ENCODE assay signal across 8 cellular contexts in the genomic region with DNA sequence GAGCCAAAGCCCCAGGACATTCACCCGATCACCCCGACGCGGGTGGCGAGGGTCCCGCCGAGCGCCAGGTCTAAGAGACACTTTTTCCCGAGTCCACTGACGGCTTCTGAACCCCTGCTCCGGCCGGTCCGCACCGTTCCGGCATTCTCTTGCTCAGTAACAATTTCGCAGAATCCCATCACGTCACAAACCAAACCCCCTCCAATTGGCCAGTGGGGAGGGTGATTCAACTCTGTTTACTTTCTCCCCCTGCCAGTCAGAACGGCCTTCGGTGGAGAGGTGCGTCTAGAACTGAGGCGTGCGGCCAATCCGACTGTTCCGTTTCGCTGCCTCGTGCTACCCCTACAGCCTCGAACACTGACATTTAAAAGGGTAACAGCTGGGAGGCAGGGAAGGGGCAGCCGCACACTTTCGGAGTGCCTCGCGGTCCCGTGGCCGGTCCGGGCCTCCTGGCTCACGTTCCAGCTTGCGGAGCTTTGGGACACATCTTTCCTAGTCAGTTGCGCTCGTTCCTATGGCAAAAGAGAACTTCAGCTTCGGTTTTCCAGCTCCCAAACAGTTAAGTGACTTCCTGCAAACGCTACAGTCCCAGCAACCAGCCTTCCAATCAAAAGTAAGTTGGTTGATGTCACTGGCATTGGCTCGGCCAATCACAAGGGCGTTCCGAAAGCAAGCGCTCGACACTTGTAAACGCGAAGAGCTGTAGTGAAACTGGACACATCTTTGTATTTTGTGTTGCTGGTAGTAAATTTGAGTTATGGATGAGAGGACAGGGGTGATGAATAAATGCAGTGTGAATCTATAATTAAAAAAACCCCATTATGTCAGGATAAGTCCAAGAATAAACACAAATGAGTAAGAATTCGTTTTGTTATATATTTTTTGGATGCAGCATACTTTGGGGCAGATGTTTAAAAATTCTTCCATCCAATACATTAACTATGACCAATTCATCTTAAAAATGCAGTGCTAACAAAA. TPM values are rescaled to one million over a fixed set of nuclear protein-coding genes. Genes with fewer than 3 reads are reported as not detected.
A peak's percentile ranks its signal among the peaks of the same experiment; 100 is the strongest.
DNase-seq lines count a peak whose midpoint lies in the region; ATAC-seq and TF ChIP-seq lines count a peak whose summit lies in the region.

A gene (minus strand): TSS at position 860 of the 978 bp plus-strand sequence. CDS start 1,294 bp downstream, outside the sequence.

- intact Hi-C loops in esophagus muscularis mucosa (cut with DNase I), result loop anchor here (2.0 to 10.0 kb wide), 2 partner anchors 189 to 1951 kb away; a partner anchor contains a TSS

- peak; percentile 87 for DNase-seq in DMS153 (lab: John Stamatoyannopoulos, UW)
- peak; percentile 96 for DNase-seq in RKO (ENCODE audit: low spot score)
- DNase-seq in activated T-helper 1 cell treated with Interleukin-2 at 50 U/mL for 16 hours (ENCODE audit: low read depth), result peak; percentile 84
- DNase-seq in esophagus muscularis mucosa (ENCODE audit: extremely low spot score), result peak; percentile 99
- peak; percentile 98 for DNase-seq in myocyte (ENCODE audit: low read depth)
- DNase-seq in stimulated activated CD8-positive, alpha-beta memory T cell treated with anti-CD3 and anti-CD28 coated beads, Interleukin-7, amount 100 ng/mL, for 4 hours (ENCODE audit: low read depth in 2 of 2), result peak; percentile 87 to 92

- under 1% methylated on average over 30 of the region's 48 CpGs for WGBS in esophagus muscularis mucosa

- peak; percentile 90 for TF ChIP-seq POLR2A in esophagus muscularis mucosa (IDR thresholded peaks at IDR 0.05; ENCODE audit: low read depth)

- no peak for TF ChIP-seq RAD21 in Ishikawa (IDR thresholded peaks at IDR 0.05; ENCODE audit: low read depth)

- no peaks in the 10 kb centered on the region for H3K9me3 ChIP-seq in esophagus muscularis mucosa

- TF ChIP-seq EP300 in Ishikawa (IDR thresholded peaks at IDR 0.05; ENCODE audit: borderline replicate concordance), result peak; percentile 46; the same call in 1 of the 2 replicates
- TF ChIP-seq EP300 in esophagus muscularis mucosa (IDR thresholded peaks at IDR 0.05), result no peak

- H3K36me3 ChIP-seq in esophagus muscularis mucosa, result no peaks in the 10 kb centered on the region

- H3K4me1 ChIP-seq in esophagus muscularis mucosa, result peaks cover 44 to 55% (median 47%) of the 10 kb centered on the region in 4 donors

- H3K4me3 ChIP-seq in esophagus muscularis mucosa, result peak within 1 kb of the TSS; percentile 66 to 99 (median 89)

- TF ChIP-seq CTCF in esophagus muscularis mucosa (IDR thresholded peaks at IDR 0.05), result peak in 1 of 3 experiments; percentile 3

- peak; percentile 65 for ATAC-seq in GM21576 (IDR thresholded peaks at IDR 0.05; ENCODE audit: unreplicated experiment)

- H3K27ac ChIP-seq in esophagus muscularis mucosa (replicated peaks in 1 of 4), result peak within 1 kb of the TSS; percentile 91 to 100 (median 100)

- H3K27me3 ChIP-seq in esophagus muscularis mucosa, result no peaks in the 10 kb centered on the region

TF ChIP-seq in Ishikawa, 13 proteins besides CTCF, POLR2A, EP300 and RAD21:
- TF ChIP-seq FOXM1 (IDR thresholded peaks at IDR 0.05; ENCODE audit: borderline replicate concordance, low read depth) (0 out of 2 replicates have a peak, but pooled peaks have one; percentile 50), TAF1 (IDR thresholded peaks at IDR 0.05; ENCODE audit: low read depth) (peak; percentile 46; the same call in 1 of the 2 replicates), EGR1 (IDR thresholded peaks at IDR 0.05) (no peak), NFIC (IDR thresholded peaks at IDR 0.05) (no peak), CREB1 (IDR thresholded peaks at IDR 0.05; ENCODE audit: low read depth) (peak; percentile 53), TEAD4 (IDR thresholded peaks at IDR 0.05) (peak; percentile 45; the same call in 1 of the 2 replicates), TCF12 (IDR thresholded peaks at IDR 0.05; ENCODE audit: low read depth) (peak; percentile 69), ZBTB7A (IDR thresholded peaks at IDR 0.05; ENCODE audit: low read depth) (no peak; the same call in 1 of the 2 replicates), YY1 (IDR thresholded peaks at IDR 0.05; ENCODE audit: low read depth) (no peak), CEBPB (IDR thresholded peaks at IDR 0.05) (no peak)
- TF ChIP-seq, protein P1, sequence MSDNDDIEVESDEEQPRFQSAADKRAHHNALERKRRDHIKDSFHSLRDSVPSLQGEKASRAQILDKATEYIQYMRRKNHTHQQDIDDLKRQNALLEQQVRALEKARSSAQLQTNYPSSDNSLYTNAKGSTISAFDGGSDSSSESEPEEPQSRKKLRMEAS (IDR thresholded peaks at IDR 0.05), result peak; percentile 98
- TF ChIP-seq, protein P2, sequence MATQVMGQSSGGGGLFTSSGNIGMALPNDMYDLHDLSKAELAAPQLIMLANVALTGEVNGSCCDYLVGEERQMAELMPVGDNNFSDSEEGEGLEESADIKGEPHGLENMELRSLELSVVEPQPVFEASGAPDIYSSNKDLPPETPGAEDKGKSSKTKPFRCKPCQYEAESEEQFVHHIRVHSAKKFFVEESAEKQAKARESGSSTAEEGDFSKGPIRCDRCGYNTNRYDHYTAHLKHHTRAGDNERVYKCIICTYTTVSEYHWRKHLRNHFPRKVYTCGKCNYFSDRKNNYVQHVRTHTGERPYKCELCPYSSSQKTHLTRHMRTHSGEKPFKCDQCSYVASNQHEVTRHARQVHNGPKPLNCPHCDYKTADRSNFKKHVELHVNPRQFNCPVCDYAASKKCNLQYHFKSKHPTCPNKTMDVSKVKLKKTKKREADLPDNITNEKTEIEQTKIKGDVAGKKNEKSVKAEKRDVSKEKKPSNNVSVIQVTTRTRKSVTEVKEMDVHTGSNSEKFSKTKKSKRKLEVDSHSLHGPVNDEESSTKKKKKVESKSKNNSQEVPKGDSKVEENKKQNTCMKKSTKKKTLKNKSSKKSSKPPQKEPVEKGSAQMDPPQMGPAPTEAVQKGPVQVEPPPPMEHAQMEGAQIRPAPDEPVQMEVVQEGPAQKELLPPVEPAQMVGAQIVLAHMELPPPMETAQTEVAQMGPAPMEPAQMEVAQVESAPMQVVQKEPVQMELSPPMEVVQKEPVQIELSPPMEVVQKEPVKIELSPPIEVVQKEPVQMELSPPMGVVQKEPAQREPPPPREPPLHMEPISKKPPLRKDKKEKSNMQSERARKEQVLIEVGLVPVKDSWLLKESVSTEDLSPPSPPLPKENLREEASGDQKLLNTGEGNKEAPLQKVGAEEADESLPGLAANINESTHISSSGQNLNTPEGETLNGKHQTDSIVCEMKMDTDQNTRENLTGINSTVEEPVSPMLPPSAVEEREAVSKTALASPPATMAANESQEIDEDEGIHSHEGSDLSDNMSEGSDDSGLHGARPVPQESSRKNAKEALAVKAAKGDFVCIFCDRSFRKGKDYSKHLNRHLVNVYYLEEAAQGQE (IDR thresholded peaks at IDR 0.05; ENCODE audit: low read depth), result no peak
- TF ChIP-seq, protein P3, sequence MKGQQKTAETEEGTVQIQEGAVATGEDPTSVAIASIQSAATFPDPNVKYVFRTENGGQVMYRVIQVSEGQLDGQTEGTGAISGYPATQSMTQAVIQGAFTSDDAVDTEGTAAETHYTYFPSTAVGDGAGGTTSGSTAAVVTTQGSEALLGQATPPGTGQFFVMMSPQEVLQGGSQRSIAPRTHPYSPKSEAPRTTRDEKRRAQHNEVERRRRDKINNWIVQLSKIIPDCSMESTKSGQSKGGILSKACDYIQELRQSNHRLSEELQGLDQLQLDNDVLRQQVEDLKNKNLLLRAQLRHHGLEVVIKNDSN (IDR thresholded peaks at IDR 0.05), result no peak

RNA-seq across cellular contexts. Expression of the gene that starts here (rescaled TPM):
- total RNA-seq in esophagus muscularis mucosa, result 100 to 1,000 TPM; 143 to 209 (median 184) TPM
- 29.8 and 30.6 TPM in 2 replicates for total RNA-seq in myocyte
- polyA plus RNA-seq in myocyte (2012), result 5.1 TPM

Comparison
In these comparisons a context has a peak if more than half of its experiments do, and no peak if none do; other contexts are left out.
1. Peak in every context shown above with its lines: DNase-seq, ATAC-seq, H3K4me3 ChIP-seq and H3K27ac ChIP-seq.